1 cellular context compared by ENCODE assay signal in genomic region chr12:63609281-63609680, GRCh38. TPM values are rescaled to one million over a fixed set of nuclear protein-coding genes. Genes with fewer than 3 reads are reported as not detected.
"Had no signal": no experiment of that assay in that cellular context is flagged by ENCODE, and none has a peak within 500 bp of the region (broad histone marks: within the 10 kb centered on the region; RNA-seq: fewer than 3 reads in every experiment).

No MANE protein-coding gene starts in this region.

RNA-seq across cellular contexts. Expression of gene DPY19L2, which starts 59.0 kb away (rescaled TPM):
- total RNA-seq: MCF 10A had no signal
